ENCODE assay signal across 16 cellular contexts in genomic region chr12:41441180-41441579, GRCh38.
A peak's percentile ranks its signal among the peaks of the same experiment; 100 is the strongest.
DNase-seq lines count a peak whose midpoint lies in the region; ATAC-seq and TF ChIP-seq lines count a peak whose summit lies in the region.
"Had no signal": no experiment of that assay in that cellular context is flagged by ENCODE, and none has a peak within 500 bp of the region (broad histone marks: within the 10 kb centered on the region; RNA-seq: fewer than 3 reads in every experiment).

No MANE protein-coding gene starts in this region.

- no peaks in the 10 kb centered on the region for H3K79me2 ChIP-seq in MM.1S (ENCODE audit: low read length)

- H3K27ac Mint-ChIP-seq in naive thymus-derived CD8-positive, alpha-beta T cell: no peak overlapping the region
- H3K27ac Mint-ChIP-seq: CD4-positive, alpha-beta memory T cell; GM23338 had no signal

- no peak overlapping the region; the same call in 1 of the 2 replicates for H2AFZ ChIP-seq in MM.1S (ENCODE audit: low read length)

- no peaks in the 10 kb centered on the region for H3K9me3 Mint-ChIP-seq in naive thymus-derived CD8-positive, alpha-beta T cell
- H3K9me3 Mint-ChIP-seq: CD4-positive, alpha-beta memory T cell; GM23338; H9 had no signal

- H3K27ac ChIP-seq in MM.1S (ENCODE audit: low read length): peak overlapping the region; percentile 27; the same call in 1 of the 2 replicates
- no peak overlapping the region for H3K27ac ChIP-seq in body of pancreas

- no peak overlapping the region for H3K4me3 Mint-ChIP-seq in naive thymus-derived CD8-positive, alpha-beta T cell
- H3K4me3 Mint-ChIP-seq: CD4-positive, alpha-beta memory T cell; GM23338; H9 had no signal

- no peaks in the 10 kb centered on the region for H3K36me3 ChIP-seq in MM.1S (replicated peaks; ENCODE audit: insufficient read depth, low read length)
- no peaks in the 10 kb centered on the region for H3K36me3 ChIP-seq in body of pancreas (replicated peaks in 1 of 2; ENCODE audit: insufficient read depth in 1 of 2, low read depth in 2 of 2)

- peaks cover 34% of the 10 kb centered on the region for H3K4me1 ChIP-seq in MM.1S (ENCODE audit: low read length)
- H3K4me1 ChIP-seq in body of pancreas: peaks cover 5% of the 10 kb centered on the region

- H3K9ac ChIP-seq in MM.1S (ENCODE audit: low read length): no peak overlapping the region; the same call in 1 of the 2 replicates

- peaks cover 0 to 2% (median 0%) of the 10 kb centered on the region in 4 donors for H3K4me1 Mint-ChIP-seq in naive thymus-derived CD8-positive, alpha-beta T cell

- H3K27me3 ChIP-seq in MM.1S (replicated peaks; ENCODE audit: insufficient read depth, low read length) (no peaks in the 10 kb centered on the region), body of pancreas (no peaks in the 10 kb centered on the region)

- DNase-seq in MM.1S (peak; percentile 46), body of pancreas (no peak)
- no peak for DNase-seq in naive thymus-derived CD8-positive, alpha-beta T cell
- DNase-seq: C1 segment of cervical spinal cord; Calu3; CD4-positive, alpha-beta memory T cell; COR-L47; DMS53; DMS79 treated with DMSO at 0.1 percent for 48 hours; GF-D8; H9 had no signal

- H3K4me3 ChIP-seq in MM.1S (ENCODE audit: low read length) (no peak overlapping the region), body of pancreas (no peak overlapping the region)
- H3K4me3 ChIP-seq: GM23338 had no signal

- H3K4me2 ChIP-seq in MM.1S (ENCODE audit: low read depth, low read length): peak overlapping the region; percentile 58; the same call in 1 of the 2 replicates
- H3K4me2 ChIP-seq: GM23338 had no signal

- H3K9me3 ChIP-seq in MM.1S (replicated peaks; ENCODE audit: insufficient read depth, low read length) (no peaks in the 10 kb centered on the region), body of pancreas (no peaks in the 10 kb centered on the region)

- H3K27me3 Mint-ChIP-seq in naive thymus-derived CD8-positive, alpha-beta T cell: peaks cover 0 to 2% (median 0%) of the 10 kb centered on the region in 5 donors
- H3K27me3 Mint-ChIP-seq: CD4-positive, alpha-beta memory T cell had no signal

- ATAC-seq in HG02798 (IDR thresholded peaks at IDR 0.05; ENCODE audit: poor library complexity, unreplicated experiment) (peak; percentile 43), body of pancreas (peak; percentile 24), GM21723 (IDR thresholded peaks at IDR 0.05; ENCODE audit: unreplicated experiment) (no peak), GM18498 (IDR thresholded peaks at IDR 0.05; ENCODE audit: unreplicated experiment) (no peak)
- ATAC-seq in naive thymus-derived CD8-positive, alpha-beta T cell: no peak
- ATAC-seq: GM23338, HCT116 had no signal

- no peaks in the 10 kb centered on the region for H4K20me1 ChIP-seq in MM.1S (ENCODE audit: insufficient read depth, low read length)

- no peak for TF ChIP-seq POLR2A in body of pancreas (IDR thresholded peaks at IDR 0.05)

- TF ChIP-seq CTCF in MM.1S (IDR thresholded peaks at IDR 0.05; ENCODE audit: low read length): no peak
- no peak for TF ChIP-seq CTCF in body of pancreas (IDR thresholded peaks at IDR 0.05)

- POLR2A ChIA-PET in naive thymus-derived CD8-positive, alpha-beta T cell (lab: Charles Lee): no interaction called here

- no peaks in the 10 kb centered on the region for H3K9me2 ChIP-seq in MM.1S (replicated peaks; ENCODE audit: insufficient read depth, low read length)

- intact Hi-C loops in body of pancreas (cut with DNase I): no loop called here

- peaks cover 28% of the 10 kb centered on the region for H3F3A ChIP-seq in MM.1S (ENCODE audit: insufficient read depth, low read length)

- H3K36me3 Mint-ChIP-seq in naive thymus-derived CD8-positive, alpha-beta T cell: no peaks in the 10 kb centered on the region
- H3K36me3 Mint-ChIP-seq: CD4-positive, alpha-beta memory T cell had no signal

Comparison
In these comparisons a context has a peak if more than half of its experiments do, and no peak if none do; other contexts are left out.
1. ATAC-seq: peak in HG02798 (single experiment) and body of pancreas (single experiment); none in naive thymus-derived CD8-positive, alpha-beta T cell (0 of 2), GM21723 (single experiment) and GM18498 (single experiment).